Comparison of ENCODE assay signal across 8 cellular contexts in genomic region chr16:4733211-4733742, GRCh38. TPM values are rescaled to one million over a fixed set of nuclear protein-coding genes. Genes with fewer than 3 reads are reported as not detected.
A peak's percentile ranks its signal among the peaks of the same experiment; 100 is the strongest.
DNase-seq lines count a peak whose midpoint lies in the region; ATAC-seq, FAIRE-seq and TF ChIP-seq lines count a peak whose summit lies in the region.

No MANE protein-coding gene starts in this region.

- H3K56ac ChIP-seq in H1 (replicated peaks; ENCODE audit: insufficient read length, low read depth, low read length) = no peak overlapping the region

- no peak overlapping the region for H2BK20ac ChIP-seq in H1 (ENCODE audit: low read length)

- no peak overlapping the region for H2BK5ac ChIP-seq in H1 (ENCODE audit: low read depth, low read length)

- no peaks in the 10 kb centered on the region for H3K27me3 ChIP-seq in CD4-positive, alpha-beta T cell (ENCODE audit: control insufficient read depth, insufficient read depth, low read length)
- H3K27me3 ChIP-seq in H1 (replicated peaks in 1 of 4; ENCODE audit: control insufficient read depth in 3 of 4, extremely low read depth in 1 of 4, insufficient read depth in 3 of 4, low read length in 3 of 4) (peaks cover 0 to 4% (median under 1%) of the 10 kb centered on the region in 4 experiments; a peak in 2 of 7 replicates), neuron (ENCODE audit: insufficient read depth, low read length) (no peaks in the 10 kb centered on the region)

- H3K79me1 ChIP-seq in H1 (ENCODE audit: low read depth, low read length) = peaks cover 5% of the 10 kb centered on the region; the same call in 1 of the 2 replicates

- ATAC-seq in CD4-positive, alpha-beta T cell (ENCODE audit: poor library complexity) = no peak
- ATAC-seq in HG03442 (IDR thresholded peaks at IDR 0.05; ENCODE audit: unreplicated experiment) (no peak), GM19452 (IDR thresholded peaks at IDR 0.05; ENCODE audit: unreplicated experiment) (no peak)

- H3K27me3 Mint-ChIP-seq in CD4-positive, alpha-beta T cell = no peaks in the 10 kb centered on the region

- no peak overlapping the region for H3K4ac ChIP-seq in H1 (replicated peaks; ENCODE audit: insufficient read length, low read depth, low read length)

- no peak overlapping the region for H4K5ac ChIP-seq in H1 (ENCODE audit: insufficient read length, low read depth, low read length)

- H3K36me3 ChIP-seq in H1 (ENCODE audit: control insufficient read depth in 2 of 4, insufficient read depth in 4 of 4, low read length in 3 of 4) (peaks cover 3 to 11% (median 4%) of the 10 kb centered on the region in 4 experiments; a peak in 6 of 8 replicates), neuron (ENCODE audit: insufficient read depth, low read length) (peaks cover 15% of the 10 kb centered on the region)

- POLR2A ChIA-PET in CD4-positive, alpha-beta T cell (lab: Charles Lee) = interaction anchor here (1.0 to 3.0 kb wide), 10 partner anchors 34 to 194 kb away, joined by 3 to 61 read pairs (median 9); partner anchors contain the start of genes CDIP1, MGRN1, NUDT16L1 and ROGDI
- POLR2A ChIA-PET in H1 (lab: Charles Lee; ENCODE audit: partially characterized antibody) = interaction anchor here (0.8 to 3.7 kb wide), 12 partner anchors 8 to 199 kb away, joined by 3 to 17 read pairs (median 6); partner anchors contain the start of genes GLYR1, NUDT16L1, ROGDI and UBN1

- intact Hi-C loops in CD4-positive, alpha-beta T cell (cut with DNase I, micrococcal nuclease) = loop anchor here in 1 of 2 experiments (10.0 kb wide), 3 partner anchors 222 to 342 kb away; partner anchors contain the start of genes ALG1, NAGPA and SEC14L5

- H3K27ac ChIP-seq in CD4-positive, alpha-beta T cell (ENCODE audit: low read depth, low read length) = no peak overlapping the region
- H3K27ac ChIP-seq in H1 (ENCODE audit: low read depth, low read length) = no peak overlapping the region

- TF ChIP-seq POLR2A in NB4 (IDR thresholded peaks at IDR 0.05; ENCODE audit: extremely low read depth, insufficient read length) = no peak
- TF ChIP-seq POLR2A in H1 (IDR thresholded peaks at IDR 0.05; ENCODE audit: control extremely low read depth in 1 of 2, low read depth in 2 of 2, low read length in 2 of 2) = no peak

- H3K4me1 ChIP-seq in H1 (replicated peaks in 1 of 4; ENCODE audit: control insufficient read depth in 3 of 4, insufficient read depth in 4 of 4, low read length in 3 of 4) (peaks cover 0 to 4% (median 0%) of the 10 kb centered on the region in 4 experiments; a peak in 2 of 7 replicates), neuron (ENCODE audit: insufficient read depth, low read length) (peaks cover 8% of the 10 kb centered on the region)

- H3K79me2 ChIP-seq in H1 (ENCODE audit: control insufficient read depth in 1 of 2, insufficient read depth in 2 of 2, low read length in 2 of 2) = peaks cover 4 to 26% of the 10 kb centered on the region in 2 experiments; a peak in 3 of 4 replicates

- no peak for FAIRE-seq in H1 (lab: Jason Lieb, UNC)

- CTCF ChIA-PET in CD4-positive, alpha-beta T cell (lab: Charles Lee) = interaction anchor here (1.1 kb wide), 2 partner anchors 69 to 117 kb away, joined by 3 to 4 read pairs; partner anchors contain the start of gene ROGDI
- CTCF ChIA-PET in H1 (lab: Charles Lee; ENCODE audit: partially characterized antibody) = interaction anchor here (1.8 to 2.0 kb wide), 2 partner anchors 16 to 18 kb away, joined by 4 to 9 read pairs; no protein-coding TSS in a partner anchor

- H3K9ac ChIP-seq in H1 (replicated peaks in 1 of 4; ENCODE audit: extremely low read depth in 1 of 4, low read depth in 3 of 4, low read length in 3 of 4) = peak overlapping the region; percentile 50 to 82 (median 72); a peak in 6 of 7 replicates

- no peaks in the 10 kb centered on the region for H3K9me3 Mint-ChIP-seq in CD4-positive, alpha-beta T cell

- no peak overlapping the region for H2BK15ac ChIP-seq in H1 (ENCODE audit: low read length)

- H4K91ac ChIP-seq in H1 (replicated peaks; ENCODE audit: insufficient read length, low read length) = no peak overlapping the region

- peak overlapping the region; percentile 98 for H3K4me3 Mint-ChIP-seq in CD4-positive, alpha-beta T cell

- TF ChIP-seq RAD21 in H1 (IDR thresholded peaks at IDR 0.05 in 1 of 2, conservative IDR thresholded peaks at IDR 0.05 in 1 of 2; ENCODE audit: low read depth in 2 of 2, low read length in 2 of 2) = no peak

- H3K4me1 Mint-ChIP-seq in CD4-positive, alpha-beta T cell (ENCODE audit: low read depth) = peaks cover 31% of the 10 kb centered on the region

- in situ Hi-C loops in KBM-7 (cut with MboI; ENCODE audit: low pct_unique_long_range_greater_than_20kb, low sequenced_read_pairs) = no loop called here

- peaks cover 0 to 2% of the 10 kb centered on the region in 2 experiments for H4K20me1 ChIP-seq in H1 (replicated peaks in 1 of 2; ENCODE audit: control insufficient read depth in 1 of 2, insufficient read depth in 2 of 2, low read length in 2 of 2)

- no peak overlapping the region for H2BK12ac ChIP-seq in H1 (ENCODE audit: low read depth, low read length)

- no peak overlapping the region for H3K23ac ChIP-seq in H1 (ENCODE audit: insufficient read length)

- H3K27ac Mint-ChIP-seq in CD4-positive, alpha-beta T cell = peak overlapping the region; percentile 90

- H2AFZ ChIP-seq in H1 (ENCODE audit: low read length) = 0 out of 2 replicates have a peak overlapping the region, but pooled peaks have one; percentile 82
- H2AFZ ChIP-seq in neuron (ENCODE audit: low read depth, low read length) = peak overlapping the region; percentile 69

- no peak for TF ChIP-seq CTCF in CD4-positive, alpha-beta T cell (IDR thresholded peaks at IDR 0.05)
- TF ChIP-seq CTCF in NB4 (IDR thresholded peaks at IDR 0.05; ENCODE audit: low read depth, low read length) = no peak
- no peak for TF ChIP-seq CTCF in H1 (IDR thresholded peaks at IDR 0.05; ENCODE audit: control extremely low read depth in 1 of 3, insufficient read depth in 1 of 3, low read depth in 1 of 3, low read length in 3 of 3)

- no peak overlapping the region for H4K8ac ChIP-seq in H1 (ENCODE audit: extremely low read depth, insufficient read depth, low read length)

- H3K23me2 ChIP-seq in H1 (ENCODE audit: low read depth, low read length) = peaks cover 10% of the 10 kb centered on the region; the same call in 1 of the 2 replicates

- no peaks in the 10 kb centered on the region for H3K9me3 ChIP-seq in CD4-positive, alpha-beta T cell (ENCODE audit: control insufficient read depth, low read length)
- H3K9me3 ChIP-seq in H1 (ENCODE audit: insufficient read depth in 2 of 2, low read depth in 1 of 2, low read length in 1 of 2) (no peaks in the 10 kb centered on the region), neuron (ENCODE audit: low read length) (no peaks in the 10 kb centered on the region)

- peak overlapping the region; percentile 85 to 92 for H3K4me2 ChIP-seq in H1 (ENCODE audit: insufficient read depth in 1 of 2, low read depth in 2 of 2, low read length in 2 of 2)

- H2AK5ac ChIP-seq in H1 (ENCODE audit: low read depth, low read length) = no peak overlapping the region

- H3K14ac ChIP-seq in H1 (ENCODE audit: insufficient read length) = no peak overlapping the region

- no peak overlapping the region for H3K18ac ChIP-seq in H1 (ENCODE audit: extremely low read depth, low read length)

- H3K36me3 Mint-ChIP-seq in CD4-positive, alpha-beta T cell (ENCODE audit: low read depth) = peaks cover 26% of the 10 kb centered on the region

- DNase-seq in CD4-positive, alpha-beta T cell = no peak
- DNase-seq in NB4 (ENCODE audit: low read depth) = no peak
- no peak for DNase-seq in H1 (ENCODE audit: low read depth in 1 of 2, low spot score in 2 of 2)
- no peak for DNase-seq in KBM-7
- no peak for DNase-seq in NCI-H1436 (lab: John Stamatoyannopoulos, UW)

- no peak for TF ChIP-seq EP300 in H1 (IDR thresholded peaks at IDR 0.05; ENCODE audit: borderline replicate concordance in 1 of 2, low read depth in 2 of 2, low read length in 2 of 2)

- H2BK120ac ChIP-seq in H1 (replicated peaks; ENCODE audit: low read depth, low read length) = no peak overlapping the region

- H3K4me3 ChIP-seq in NB4 (ENCODE audit: low read depth, low read length) (peak overlapping the region; percentile 77), H1 (ENCODE audit: extremely low read depth in 1 of 4, insufficient read depth in 2 of 4, low read depth in 3 of 4, low read length in 4 of 4) (peak overlapping the region; percentile 59 to 97 (median 92)), neuron (ENCODE audit: low read length) (peak overlapping the region; percentile 93)

- 30% methylated on average over 17 of the region's 17 CpGs; no CpG with 5 or more reads in 1 of the 2 experiments for WGBS in H1 (ENCODE audit: extremely low coverage in 1 of 2, insufficient coverage in 1 of 2, insufficient read length in 1 of 2, insufficient replicate concordance in 2 of 2, low coverage in 1 of 2, low lambda C conversion rate in 2 of 2, missing lambda C conversion rate in 1 of 2), 2 experiments

RNA-seq across cellular contexts. Expression of gene ANKS3, which starts 0.8 kb away (rescaled TPM):
- total RNA-seq in CD4-positive, alpha-beta T cell = 10 to 100 TPM; 13.5 TPM
- 23.9 and 27.5 TPM in 2 replicates for total RNA-seq in H1 (2021; fragmentation: NEBNext Ultra II Directional; extraction: Animal tissue kit (Norgen Biotek cat#: 25700))
- 15.5 and 23.9 TPM in 2 replicates for polyA plus RNA-seq in H1 (2011; rRNA removed)
- polyA plus RNA-seq in H1 (2011; cell fraction: cytosol; rRNA removed) = 25.6 TPM
- 58.7 TPM for polyA plus RNA-seq in H1 (2011; cell fraction: nucleus; rRNA removed)
- polyA plus RNA-seq in H1 (2012, experiment 1 of 2) = 14.0 to 22.5 TPM (median 21.4 TPM) in 4 replicates
- polyA plus RNA-seq in H1 (2012, experiment 2 of 2) = 9.9 TPM
- 12.8 TPM for polyA plus RNA-seq in H1 (2013, experiment 1 of 2)
- 10.2 TPM for polyA plus RNA-seq in H1 (2013, experiment 2 of 2)
- 23.7 and 24.2 TPM in 2 replicates for polyA minus RNA-seq in H1 (2011; rRNA and poly(A)+ RNA removed)
- 13.2 TPM for polyA minus RNA-seq in H1 (2011; cell fraction: cytosol; rRNA and poly(A)+ RNA removed)
- polyA minus RNA-seq in H1 (2011; cell fraction: nucleus; rRNA and poly(A)+ RNA removed) = 30.4 TPM

RNA-seq across cellular contexts. Expression of gene DNAAF8, which starts 1.1 kb away (rescaled TPM):
- total RNA-seq in CD4-positive, alpha-beta T cell = under 1 TPM in 1 of 2 experiments, not detected in 1; 0.25 TPM
- 0.17 TPM in 1 of 2 replicates, not detected in the other for total RNA-seq in H1 (2021; fragmentation: NEBNext Ultra II Directional; extraction: Animal tissue kit (Norgen Biotek cat#: 25700))
- 0.39 and 0.58 TPM in 2 replicates for polyA plus RNA-seq in H1 (2011; rRNA removed)
- polyA plus RNA-seq in H1 (2011; cell fraction: cytosol; rRNA removed) = 0.35 TPM
- 0.58 TPM for polyA plus RNA-seq in H1 (2011; cell fraction: nucleus; rRNA removed)
- 0.13 to 0.75 TPM (median 0.35 TPM) in 4 replicates for polyA plus RNA-seq in H1 (2012, experiment 1 of 2)
- polyA plus RNA-seq in H1 (2012, experiment 2 of 2) = 0.25 TPM
- polyA plus RNA-seq in H1 (2013, experiment 1 of 2) = 0.24 TPM
- polyA plus RNA-seq in H1 (2013, experiment 2 of 2) = 0.15 TPM
- polyA minus RNA-seq in H1 (2011; rRNA and poly(A)+ RNA removed) = 0.28 TPM in 1 of 2 replicates, not detected in the other
- polyA minus RNA-seq in H1 (2011; cell fraction: cytosol; rRNA and poly(A)+ RNA removed) = not detected
- 0.50 TPM for polyA minus RNA-seq in H1 (2011; cell fraction: nucleus; rRNA and poly(A)+ RNA removed)

RNA-seq across cellular contexts. Expression of gene ZNF500, which starts 33.7 kb away (rescaled TPM):
- total RNA-seq in CD4-positive, alpha-beta T cell = 10 to 100 TPM; 11.8 to 12.4 TPM
- 10.4 and 13.4 TPM in 2 replicates for total RNA-seq in H1 (2021; fragmentation: NEBNext Ultra II Directional; extraction: Animal tissue kit (Norgen Biotek cat#: 25700))
- 10.3 and 11.8 TPM in 2 replicates for polyA plus RNA-seq in H1 (2011; rRNA removed)
- polyA plus RNA-seq in H1 (2011; cell fraction: cytosol; rRNA removed) = 9.9 TPM
- 12.8 TPM for polyA plus RNA-seq in H1 (2011; cell fraction: nucleus; rRNA removed)
- 4.6 to 9.2 TPM (median 7.7 TPM) in 4 replicates for polyA plus RNA-seq in H1 (2012, experiment 1 of 2)
- polyA plus RNA-seq in H1 (2012, experiment 2 of 2) = 7.0 TPM
- 5.9 TPM for polyA plus RNA-seq in H1 (2013, experiment 1 of 2)
- 5.5 TPM for polyA plus RNA-seq in H1 (2013, experiment 2 of 2)
- polyA minus RNA-seq in H1 (2011; rRNA and poly(A)+ RNA removed) = 8.3 and 9.7 TPM in 2 replicates
- polyA minus RNA-seq in H1 (2011; cell fraction: cytosol; rRNA and poly(A)+ RNA removed) = 8.7 TPM
- polyA minus RNA-seq in H1 (2011; cell fraction: nucleus; rRNA and poly(A)+ RNA removed) = 12.6 TPM

RNA-seq across cellular contexts. Expression of gene NUDT16L1, which starts 39.9 kb away (rescaled TPM):
- total RNA-seq in CD4-positive, alpha-beta T cell = 10 to 100 TPM; 75.2 to 78.9 TPM
- 34.8 and 41.3 TPM in 2 replicates for total RNA-seq in H1 (2021; fragmentation: NEBNext Ultra II Directional; extraction: Animal tissue kit (Norgen Biotek cat#: 25700))
- polyA plus RNA-seq in H1 (2011; rRNA removed) = 77.3 and 112 TPM in 2 replicates
- polyA plus RNA-seq in H1 (2011; cell fraction: cytosol; rRNA removed) = 77.8 TPM
- polyA plus RNA-seq in H1 (2011; cell fraction: nucleus; rRNA removed) = 64.0 TPM
- 29.6 to 40.8 TPM (median 37.5 TPM) in 4 replicates for polyA plus RNA-seq in H1 (2012, experiment 1 of 2)
- polyA plus RNA-seq in H1 (2012, experiment 2 of 2) = 45.2 TPM
- polyA plus RNA-seq in H1 (2013, experiment 1 of 2) = 21.6 TPM
- polyA plus RNA-seq in H1 (2013, experiment 2 of 2) = 20.8 TPM
- 11.7 and 13.1 TPM in 2 replicates for polyA minus RNA-seq in H1 (2011; rRNA and poly(A)+ RNA removed)
- 23.3 TPM for polyA minus RNA-seq in H1 (2011; cell fraction: cytosol; rRNA and poly(A)+ RNA removed)
- polyA minus RNA-seq in H1 (2011; cell fraction: nucleus; rRNA and poly(A)+ RNA removed) = 22.2 TPM

RNA-seq across cellular contexts. Expression of gene SEPTIN12, which starts 54.9 kb away (rescaled TPM):
- not detected for total RNA-seq in CD4-positive, alpha-beta T cell
- not detected in 2 replicates for total RNA-seq in H1 (2021; fragmentation: NEBNext Ultra II Directional; extraction: Animal tissue kit (Norgen Biotek cat#: 25700))
- 0.08 and 0.24 TPM in 2 replicates for polyA plus RNA-seq in H1 (2011; rRNA removed)
- polyA plus RNA-seq in H1 (2011; cell fraction: cytosol; rRNA removed) = 0.27 TPM
- 1.8 TPM for polyA plus RNA-seq in H1 (2011; cell fraction: nucleus; rRNA removed)
- polyA plus RNA-seq in H1 (2012, experiment 1 of 2) = 0.31 TPM in 1 of 4 replicates, not detected in the others
- not detected for polyA plus RNA-seq in H1 (2012, experiment 2 of 2)
- 0.39 TPM for polyA plus RNA-seq in H1 (2013, experiment 1 of 2)
- 0.31 TPM for polyA plus RNA-seq in H1 (2013, experiment 2 of 2)
- polyA minus RNA-seq in H1 (2011; rRNA and poly(A)+ RNA removed) = not detected in 2 replicates
- polyA minus RNA-seq in H1 (2011; cell fraction: cytosol; rRNA and poly(A)+ RNA removed) = not detected
- polyA minus RNA-seq in H1 (2011; cell fraction: nucleus; rRNA and poly(A)+ RNA removed) = not detected
